ENCODE assay signal across 1 cellular context in genomic region chr12:46372852-46373302, GRCh38.
A peak's percentile ranks its signal among the peaks of the same experiment; 100 is the strongest.
TF ChIP-seq lines count a peak whose summit lies in the region.

No MANE protein-coding gene starts in this region.

TF ChIP-seq in HepG2, 621 proteins besides CTCF, POLR2A, EP300 and RAD21 (continued from another document):
- TF ChIP-seq PLSCR1 (CRISPR knock-in tag; IDR thresholded peaks at IDR 0.05; ENCODE audit: borderline replicate concordance) = no peak
- peak; percentile 67; the same call in 1 of the 2 replicates for TF ChIP-seq ZNF687 (CRISPR knock-in tag; IDR thresholded peaks at IDR 0.05)
- TF ChIP-seq E2F2 (CRISPR knock-in tag; IDR thresholded peaks at IDR 0.05; ENCODE audit: borderline replicate concordance) = 0 out of 2 replicates have a peak, but pooled peaks have one; percentile 1
- no peak for TF ChIP-seq ESRRA (CRISPR knock-in tag; IDR thresholded peaks at IDR 0.05; ENCODE audit: low read depth)
- TF ChIP-seq MNT (IDR thresholded peaks at IDR 0.05) = 0 out of 2 replicates have a peak, but pooled peaks have one; percentile 44
- TF ChIP-seq ZNF224 (CRISPR knock-in tag; IDR thresholded peaks at IDR 0.05) = 0 out of 2 replicates have a peak, but pooled peaks have one; percentile 3
- no peak for TF ChIP-seq NFATC3 (CRISPR knock-in tag; IDR thresholded peaks at IDR 0.05)
- no peak for TF ChIP-seq MIXL1 (CRISPR knock-in tag; IDR thresholded peaks at IDR 0.05)
- TF ChIP-seq ZNF563 (CRISPR knock-in tag; IDR thresholded peaks at IDR 0.05) = peak; percentile 7; the same call in 1 of the 2 replicates
- no peak for TF ChIP-seq PTBP1 (IDR thresholded peaks at IDR 0.05; ENCODE audit: low read depth, low read length, poor library complexity, severe bottlenecking)
- TF ChIP-seq POLR2G (IDR thresholded peaks at IDR 0.05; ENCODE audit: low read depth, low read length) = peak; percentile 16; the same call in 1 of the 2 replicates
- TF ChIP-seq ZNF10 (CRISPR knock-in tag; IDR thresholded peaks at IDR 0.05; ENCODE audit: borderline replicate concordance, low read depth) = no peak
- TF ChIP-seq ZNF691 (CRISPR knock-in tag; IDR thresholded peaks at IDR 0.05; ENCODE audit: borderline replicate concordance, low read depth) = 0 out of 2 replicates have a peak, but pooled peaks have one; percentile 3
- no peak for TF ChIP-seq FOXC1 (CRISPR knock-in tag; IDR thresholded peaks at IDR 0.05; ENCODE audit: borderline replicate concordance)
- TF ChIP-seq E2F1 (CRISPR knock-in tag; IDR thresholded peaks at IDR 0.05) = 0 out of 2 replicates have a peak, but pooled peaks have one; percentile 4
- TF ChIP-seq RFXAP (CRISPR knock-in tag; IDR thresholded peaks at IDR 0.05; ENCODE audit: borderline replicate concordance) = peak; percentile 4; the same call in 1 of the 2 replicates
- TF ChIP-seq ZNF709 (CRISPR knock-in tag; IDR thresholded peaks at IDR 0.05) = 0 out of 2 replicates have a peak, but pooled peaks have one; percentile 24
- TF ChIP-seq ZNF598 (CRISPR knock-in tag; IDR thresholded peaks at IDR 0.05; ENCODE audit: borderline replicate concordance) = no peak
- 0 out of 2 replicates have a peak, but pooled peaks have one; percentile 12 for TF ChIP-seq ZNF501 (CRISPR knock-in tag; IDR thresholded peaks at IDR 0.05)
- no peak for TF ChIP-seq BCL6 (CRISPR knock-in tag; IDR thresholded peaks at IDR 0.05)
- no peak for TF ChIP-seq HOXA7 (CRISPR knock-in tag; IDR thresholded peaks at IDR 0.05)
- no peak; the same call in 1 of the 2 replicates for TF ChIP-seq ZNF737 (CRISPR knock-in tag; IDR thresholded peaks at IDR 0.05; ENCODE audit: borderline replicate concordance)
- 0 out of 2 replicates have a peak, but pooled peaks have one; percentile 9 for TF ChIP-seq ZNF367 (CRISPR knock-in tag; IDR thresholded peaks at IDR 0.05; ENCODE audit: borderline replicate concordance)
- TF ChIP-seq ZBTB8A (CRISPR knock-in tag; IDR thresholded peaks at IDR 0.05; ENCODE audit: borderline replicate concordance, low read depth) = no peak
- no peak for TF ChIP-seq CREB1 (IDR thresholded peaks at IDR 0.05)
- peak; percentile 37; the same call in 1 of the 2 replicates for TF ChIP-seq CREB1 (CRISPR knock-in tag; IDR thresholded peaks at IDR 0.05)
- no peak for TF ChIP-seq ZNF24 (IDR thresholded peaks at IDR 0.05)
- TF ChIP-seq ZBTB10 (CRISPR knock-in tag; IDR thresholded peaks at IDR 0.05; ENCODE audit: borderline replicate concordance) = 0 out of 2 replicates have a peak, but pooled peaks have one; percentile 33
- no peak for TF ChIP-seq NFE2 (CRISPR knock-in tag; IDR thresholded peaks at IDR 0.05)
- peak; percentile 57; the same call in 1 of the 2 replicates for TF ChIP-seq FOXK2 (IDR thresholded peaks at IDR 0.05)
- TF ChIP-seq TFDP1 (CRISPR knock-in tag; IDR thresholded peaks at IDR 0.05; ENCODE audit: borderline replicate concordance) = no peak
- no peak for TF ChIP-seq HOMEZ (CRISPR knock-in tag; IDR thresholded peaks at IDR 0.05; ENCODE audit: low read depth)
- no peak for TF ChIP-seq ZNF292 (CRISPR knock-in tag; IDR thresholded peaks at IDR 0.05; ENCODE audit: borderline replicate concordance, low read depth)
